Comparison of ENCODE assay signal across 31 cellular contexts in the genomic region with DNA sequence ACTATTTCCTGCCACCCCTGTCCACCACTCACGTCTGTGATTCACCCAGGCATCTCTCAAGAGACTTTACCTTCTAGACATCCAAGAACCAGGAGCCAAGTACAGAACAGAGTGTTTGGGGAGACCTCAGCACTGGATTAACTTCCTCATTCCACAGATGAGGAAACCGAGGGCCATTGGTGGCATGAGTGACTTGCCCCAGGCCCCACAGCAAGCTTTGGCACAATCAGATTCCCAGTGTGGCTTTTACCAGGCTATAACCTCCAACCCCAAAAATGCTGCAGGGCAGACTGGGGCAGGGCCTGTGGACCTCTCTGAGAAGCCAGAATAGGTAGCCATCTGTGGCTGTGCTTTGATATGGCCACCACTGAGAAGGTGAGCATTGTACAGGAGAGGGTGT.
"Had no signal": no experiment of that assay in that cellular context is flagged by ENCODE, and none has a peak within 500 bp of the region (broad histone marks: within the 10 kb centered on the region; RNA-seq: fewer than 3 reads in every experiment).

No MANE protein-coding gene starts in this region.

- H3K27me3 ChIP-seq: brain microvascular endothelial cell, Peyer's patch had no signal

- ATAC-seq: T-helper 17 cell had no signal

- H3K4me2 ChIP-seq: SK-N-SH had no signal

- FAIRE-seq: TTC549 had no signal

- H3K9me3 ChIP-seq: Peyer's patch, SJCRH30, SK-N-SH had no signal

- DNase-seq: activated B cell treated with CpG ODN at 0.5 μM for 24 hours; activated CD4-positive, alpha-beta memory T cell treated with anti-CD3 and anti-CD28 coated beads for 36 hours; activated CD4-positive, alpha-beta T cell treated with anti-CD3 and anti-CD28 coated beads for 1 hour; activated CD4-positive, alpha-beta T cell treated with anti-CD3 and anti-CD28 coated beads, Interleukin-2, amount 10 ng/mL, durations not matched to agents 24 days and 14 days; activated CD8-positive, alpha-beta memory T cell treated with anti-CD3 and anti-CD28 coated beads for 24 hours; activated gamma-delta T cell treated with Interleukin-2 at 50 U/mL for 16 hours; activated naive CD4-positive, alpha-beta T cell treated with anti-CD3 and anti-CD28 coated beads, Interleukin-2, amount 10 ng/mL, durations not matched to agents 7 days and 5 days; activated naive CD8-positive, alpha-beta T cell treated with anti-CD3 and anti-CD28 coated beads for 36 hours; activated T-cell treated with anti-CD3 and anti-CD28 coated beads for 4 hours; activated T-cell treated with anti-CD3 and anti-CD28 coated beads, Interleukin-2, amount 50 U/mL, for 48 hours; brain microvascular endothelial cell; cerebellar nuclear complex; MM.1S; NCI-H1092; NCI-H1417 treated with DMSO at 0.1 percent for 48 hours; NCI-H1694; NCI-H2029; NCI-H2107; NCI-H2171 treated with DMSO at 0.1 percent for 48 hours; NCI-H226; NCI-H526 treated with DMSO at 0.1 percent for 48 hours; NCI-H82; OCI-M1; Right ventricle myocardium superior; SJCRH30; SK-N-SH; T-helper 17 cell; T-helper 9 cell had no signal

- H3K4me1 ChIP-seq: Peyer's patch, SJCRH30 had no signal

- H3K36me3 ChIP-seq: brain microvascular endothelial cell, Peyer's patch, SJCRH30 had no signal

- H3K4me3 ChIP-seq: Peyer's patch, SJCRH30 had no signal

- H3K27ac ChIP-seq: brain microvascular endothelial cell, Peyer's patch, RWPE1, SJCRH30 had no signal

- H3K9ac ChIP-seq: SK-N-SH had no signal
